1 cellular context compared by ENCODE assay signal in genomic region chr12:50634379-50634778, GRCh38.
TF ChIP-seq lines count a peak whose summit lies in the region.

No MANE protein-coding gene starts in this region.

TF ChIP-seq in HepG2, 621 proteins besides CTCF, POLR2A, EP300 and RAD21 (continued from another document):
- no peak for TF ChIP-seq ZNF407 (CRISPR knock-in tag; IDR thresholded peaks at IDR 0.05; ENCODE audit: not compliant biosample characterization)
